ENCODE assay signal across 8 cellular contexts in genomic region chr2:85707304-85707703, GRCh38. TPM values are rescaled to one million over a fixed set of nuclear protein-coding genes. Genes with fewer than 3 reads are reported as not detected.
A peak's percentile ranks its signal among the peaks of the same experiment; 100 is the strongest.
DNase-seq lines count a peak whose midpoint lies in the region; ATAC-seq, FAIRE-seq and TF ChIP-seq lines count a peak whose summit lies in the region.

No MANE protein-coding gene starts in this region.

- H3K36me3 Mint-ChIP-seq in activated CD4-positive, alpha-beta T cell treated with anti-CD3 and anti-CD28 coated beads, Interleukin-2, amount 10 ng/mL, durations not matched to agents 7 days and 5 days (ENCODE audit: low read depth): peaks cover 2% of the 10 kb centered on the region
- H3K36me3 Mint-ChIP-seq in naive B cell: no peaks in the 10 kb centered on the region

- H3K4me1 Mint-ChIP-seq in activated CD4-positive, alpha-beta T cell treated with anti-CD3 and anti-CD28 coated beads, Interleukin-2, amount 10 ng/mL, durations not matched to agents 7 days and 5 days: peaks cover 51% of the 10 kb centered on the region
- peaks cover 30 to 46% (median 44%) of the 10 kb centered on the region in 3 donors for H3K4me1 Mint-ChIP-seq in naive B cell

- ATAC-seq in HG03432 (IDR thresholded peaks at IDR 0.05; ENCODE audit: unreplicated experiment) (peak; percentile 53), naive B cell (ENCODE audit: low read depth in 2 of 2) (peak; percentile 69 to 79)

- FAIRE-seq in endothelial cell of umbilical vein (lab: Jason Lieb, UNC): peak; percentile 97

- dilution Hi-C loops in endothelial cell of umbilical vein (cut with MboI; ENCODE audit: extremely low pct_ligation_motif_present, low sequenced_read_pairs): loop anchor here (25.0 kb wide), 1 partner anchor 105 kb away; no protein-coding TSS in a partner anchor

- H4K20me1 ChIP-seq in endothelial cell of umbilical vein (replicated peaks; ENCODE audit: control insufficient read depth, extremely low read depth, insufficient read depth, low read length): no peaks in the 10 kb centered on the region

- peak overlapping the region; percentile 39 for H2AFZ ChIP-seq in endothelial cell of umbilical vein (ENCODE audit: low read depth, low read length)

- no peaks in the 10 kb centered on the region for H3K9me1 ChIP-seq in endothelial cell of umbilical vein (replicated peaks; ENCODE audit: control insufficient read depth, extremely low read depth, insufficient read depth, low read length)

- no peak for TF ChIP-seq POLR2A in endothelial cell of umbilical vein (IDR thresholded peaks at IDR 0.05; ENCODE audit: low read depth, low read length)

- intact Hi-C loops in endothelial cell of umbilical vein (cut with micrococcal nuclease): loop anchor here (1.0 kb wide), 3 partner anchors 28 to 70 kb away; no protein-coding TSS in a partner anchor

- H3K36me3 ChIP-seq in endothelial cell of umbilical vein (ENCODE audit: control insufficient read depth in 2 of 2, extremely low read depth in 1 of 2, insufficient read depth in 2 of 2, low read length in 2 of 2): no peaks in the 10 kb centered on the region

- no peaks in the 10 kb centered on the region for H3K9me3 ChIP-seq in endothelial cell of umbilical vein (replicated peaks; ENCODE audit: control insufficient read depth, insufficient read depth, low read length)

- no peak overlapping the region for H3K9ac ChIP-seq in endothelial cell of umbilical vein (replicated peaks; ENCODE audit: extremely low read depth, insufficient read depth, low read length)

- TF ChIP-seq CTCF in 22Rv1 (IDR thresholded peaks at IDR 0.05): peak; percentile 95
- peak; percentile 24 for TF ChIP-seq CTCF in GM12801 (IDR thresholded peaks at IDR 0.05; ENCODE audit: extremely low read depth, insufficient read length)
- peak; percentile 77 to 87 for TF ChIP-seq CTCF in endothelial cell of umbilical vein (IDR thresholded peaks at IDR 0.05; ENCODE audit: extremely low read depth in 1 of 2, insufficient read depth in 1 of 2, low read depth in 1 of 2, low read length in 2 of 2)

- H3K4me3 Mint-ChIP-seq in activated CD4-positive, alpha-beta T cell treated with anti-CD3 and anti-CD28 coated beads, Interleukin-2, amount 10 ng/mL, durations not matched to agents 7 days and 5 days: no peak overlapping the region
- peak overlapping the region in 2 of 8 donors; percentile 20 to 46 for H3K4me3 Mint-ChIP-seq in naive B cell

- BruUV-seq in endothelial cell of umbilical vein (replicated peaks; lab: Mats Ljungman, UMichigan): no TSS peak

- H3K4me3 ChIP-seq in endothelial cell of umbilical vein (replicated peaks in 1 of 3; ENCODE audit: insufficient read depth in 1 of 3, low read depth in 1 of 3, low read length in 3 of 3): no peak overlapping the region

- POLR2A ChIA-PET in activated CD4-positive, alpha-beta T cell treated with anti-CD3 and anti-CD28 coated beads, Interleukin-2, amount 10 ng/mL, durations not matched to agents 7 days and 5 days (lab: Charles Lee): no interaction called here
- POLR2A ChIA-PET in endothelial cell of umbilical vein (lab: Charles Lee): no interaction called here

- peaks cover 21% of the 10 kb centered on the region for H3K27me3 Mint-ChIP-seq in activated CD4-positive, alpha-beta T cell treated with anti-CD3 and anti-CD28 coated beads, Interleukin-2, amount 10 ng/mL, durations not matched to agents 7 days and 5 days
- peaks cover 14 to 18% (median 15%) of the 10 kb centered on the region in 3 donors for H3K27me3 Mint-ChIP-seq in naive B cell

- no peaks in the 10 kb centered on the region for H3K27me3 ChIP-seq in endothelial cell of umbilical vein (ENCODE audit: control insufficient read depth in 2 of 2, insufficient read depth in 2 of 2, low read length in 2 of 2)

- peaks cover 18% of the 10 kb centered on the region for H3K4me1 ChIP-seq in endothelial cell of umbilical vein (ENCODE audit: control insufficient read depth, extremely low read depth, insufficient read depth, low read length)

- no peaks in the 10 kb centered on the region for H3K79me2 ChIP-seq in endothelial cell of umbilical vein (ENCODE audit: control insufficient read depth, insufficient read depth, low read length)

- H3K27ac ChIP-seq in 22Rv1 (peak overlapping the region; percentile 57), endothelial cell of umbilical vein (ENCODE audit: insufficient read depth, low read depth, low read length) (no peak overlapping the region)

- H3K27ac Mint-ChIP-seq in activated CD4-positive, alpha-beta T cell treated with anti-CD3 and anti-CD28 coated beads, Interleukin-2, amount 10 ng/mL, durations not matched to agents 7 days and 5 days: peak overlapping the region; percentile 73
- peak overlapping the region in 5 of 6 donors; percentile 63 to 97 (median 88) for H3K27ac Mint-ChIP-seq in naive B cell

- DNase-seq in NCI-H526 treated with DMSO at 0.1 percent for 48 hours (lab: John Stamatoyannopoulos, UW) (peak; percentile 58), endothelial cell of umbilical vein (ENCODE audit: low read depth, low spot score) (peak; percentile 81), naive B cell (peak; percentile 76), superior temporal gyrus (ENCODE audit: extremely low spot score) (peak; percentile 97)
- DNase-seq in activated CD4-positive, alpha-beta T cell treated with anti-CD3 and anti-CD28 coated beads, Interleukin-2, amount 10 ng/mL, durations not matched to agents 7 days and 5 days: peak; percentile 87

- no peak overlapping the region for H3K4me2 ChIP-seq in endothelial cell of umbilical vein (ENCODE audit: insufficient read depth, low read length)

- CTCF ChIA-PET in activated CD4-positive, alpha-beta T cell treated with anti-CD3 and anti-CD28 coated beads, Interleukin-2, amount 10 ng/mL, durations not matched to agents 7 days and 5 days (lab: Charles Lee): interaction anchor here (0.5 to 6.0 kb wide), 14 partner anchors 9 to 220 kb away, joined by 3 to 39 read pairs (median 4); partner anchors contain the start of gene GNLY
- CTCF ChIA-PET in endothelial cell of umbilical vein (lab: Charles Lee): interaction anchor here (0.7 to 8.8 kb wide), 34 partner anchors 8 to 321 kb away, joined by 3 to 138 read pairs (median 6); partner anchors contain the start of gene ATOH8

- H3K9me3 Mint-ChIP-seq in activated CD4-positive, alpha-beta T cell treated with anti-CD3 and anti-CD28 coated beads, Interleukin-2, amount 10 ng/mL, durations not matched to agents 7 days and 5 days: no peaks in the 10 kb centered on the region
- peaks cover 0 to 2% (median 0%) of the 10 kb centered on the region in 7 donors for H3K9me3 Mint-ChIP-seq in naive B cell

TF ChIP-seq in endothelial cell of umbilical vein, 7 proteins besides CTCF, POLR2A, EP300 and RAD21 (continues in another document):
- TF ChIP-seq MAX (IDR thresholded peaks at IDR 0.05; ENCODE audit: insufficient read depth, insufficient read length) (no peak), GATA2 (IDR thresholded peaks at IDR 0.05; ENCODE audit: insufficient read depth, insufficient read length, low read depth, low read length) (no peak), JUN (IDR thresholded peaks at IDR 0.05; ENCODE audit: borderline replicate concordance, insufficient read depth, insufficient read length, low read depth) (no peak), POLR2AphosphoS5 (IDR thresholded peaks at IDR 0.05; ENCODE audit: insufficient read depth, low read depth, low read length) (no peak), FOS (IDR thresholded peaks at IDR 0.05; ENCODE audit: borderline replicate concordance, insufficient read depth, low read length) (no peak), MYC (IDR thresholded peaks at IDR 0.05; ENCODE audit: low read depth, low read length) (no peak)

RNA-seq across cellular contexts. Expression of gene GNLY, which starts 13.1 kb away (rescaled TPM):
- 10 to 100 TPM; 72.9 to 75.5 TPM for total RNA-seq in activated CD4-positive, alpha-beta T cell treated with anti-CD3 and anti-CD28 coated beads, Interleukin-2, amount 10 ng/mL, durations not matched to agents 7 days and 5 days
- total RNA-seq in endothelial cell of umbilical vein: not detected in 2 replicates
- polyA plus RNA-seq in endothelial cell of umbilical vein (not detected in 2 replicates), naive B cell (ENCODE audit: low read depth in 6 of 6) (10 to 100 TPM in 4 of 6 donors, 1 to 10 TPM in 2; 6.3 to 20.4 (median 11.2) TPM)
- not detected in 2 replicates for polyA plus RNA-seq in endothelial cell of umbilical vein (2011; cell fraction: cytosol; rRNA removed)
- polyA plus RNA-seq in endothelial cell of umbilical vein (2011; cell fraction: nucleus; rRNA removed): 0.28 TPM in 1 of 2 replicates, not detected in the other
- polyA plus RNA-seq in endothelial cell of umbilical vein (2012): not detected in 2 replicates
- not detected in 2 replicates for polyA minus RNA-seq in endothelial cell of umbilical vein
- not detected for polyA minus RNA-seq in endothelial cell of umbilical vein (2011; cell fraction: cytosol; rRNA and poly(A)+ RNA removed)
- polyA minus RNA-seq in endothelial cell of umbilical vein (2011; cell fraction: nucleus; rRNA and poly(A)+ RNA removed): not detected in 2 replicates

RNA-seq across cellular contexts. Expression of gene SFTPB, which starts 39.3 kb away (rescaled TPM):
- not detected for total RNA-seq in activated CD4-positive, alpha-beta T cell treated with anti-CD3 and anti-CD28 coated beads, Interleukin-2, amount 10 ng/mL, durations not matched to agents 7 days and 5 days
- not detected in 2 replicates for total RNA-seq in endothelial cell of umbilical vein
- not detected in 2 replicates for polyA plus RNA-seq in endothelial cell of umbilical vein
- polyA plus RNA-seq in endothelial cell of umbilical vein (2011; cell fraction: cytosol; rRNA removed): not detected in 2 replicates
- polyA plus RNA-seq in endothelial cell of umbilical vein (2011; cell fraction: nucleus; rRNA removed): not detected in 2 replicates
- polyA plus RNA-seq in endothelial cell of umbilical vein (2012): not detected in 2 replicates
- polyA minus RNA-seq in endothelial cell of umbilical vein: not detected in 2 replicates
- polyA minus RNA-seq in endothelial cell of umbilical vein (2011; cell fraction: cytosol; rRNA and poly(A)+ RNA removed): not detected
- not detected in 2 replicates for polyA minus RNA-seq in endothelial cell of umbilical vein (2011; cell fraction: nucleus; rRNA and poly(A)+ RNA removed)
- not detected for polyA plus RNA-seq in naive B cell (ENCODE audit: low read depth in 6 of 6)

RNA-seq across cellular contexts. Expression of gene ATOH8, which starts 46.5 kb away (rescaled TPM):
- under 1 TPM; 0.10 to 0.12 TPM for total RNA-seq in activated CD4-positive, alpha-beta T cell treated with anti-CD3 and anti-CD28 coated beads, Interleukin-2, amount 10 ng/mL, durations not matched to agents 7 days and 5 days
- 12.7 and 12.8 TPM in 2 replicates for total RNA-seq in endothelial cell of umbilical vein
- polyA plus RNA-seq in endothelial cell of umbilical vein (10.3 and 13.8 TPM in 2 replicates), naive B cell (ENCODE audit: low read depth in 6 of 6) (not detected)
- polyA plus RNA-seq in endothelial cell of umbilical vein (2011; cell fraction: cytosol; rRNA removed): 8.9 and 11.0 TPM in 2 replicates
- 9.6 and 9.7 TPM in 2 replicates for polyA plus RNA-seq in endothelial cell of umbilical vein (2011; cell fraction: nucleus; rRNA removed)
- 12.4 and 23.6 TPM in 2 replicates for polyA plus RNA-seq in endothelial cell of umbilical vein (2012)
- 10.8 and 11.7 TPM in 2 replicates for polyA minus RNA-seq in endothelial cell of umbilical vein
- polyA minus RNA-seq in endothelial cell of umbilical vein (2011; cell fraction: cytosol; rRNA and poly(A)+ RNA removed): 7.1 TPM
- polyA minus RNA-seq in endothelial cell of umbilical vein (2011; cell fraction: nucleus; rRNA and poly(A)+ RNA removed): 11.9 and 15.4 TPM in 2 replicates

Comparison
In these comparisons a context has a peak if more than half of its experiments do, and no peak if none do; other contexts are left out.
1. CTCF ChIP-seq: peak in every context shown above with its lines; median percentile 95 in 22Rv1; 82 in endothelial cell of umbilical vein; 24 in GM12801.
2. RNA of gene GNLY, which starts 13.1 kb away (total RNA-seq): 72.9 to 75.5 TPM in activated CD4-positive, alpha-beta T cell treated with anti-CD3 and anti-CD28 coated beads, Interleukin-2, amount 10 ng/mL, durations not matched to agents 7 days and 5 days; not detected in endothelial cell of umbilical vein; every median in the first group is over 10 times any median in the second.
3. RNA of gene ATOH8, which starts 46.5 kb away (total RNA-seq): 12.7 to 12.8 TPM in endothelial cell of umbilical vein; 0.10 to 0.12 TPM in activated CD4-positive, alpha-beta T cell treated with anti-CD3 and anti-CD28 coated beads, Interleukin-2, amount 10 ng/mL, durations not matched to agents 7 days and 5 days; every median in the first group is over 10 times any median in the second.
4. Peak in every context shown above with its lines, with median percentiles within 50 percentile points of each other: DNase-seq.